In the genomic region with DNA sequence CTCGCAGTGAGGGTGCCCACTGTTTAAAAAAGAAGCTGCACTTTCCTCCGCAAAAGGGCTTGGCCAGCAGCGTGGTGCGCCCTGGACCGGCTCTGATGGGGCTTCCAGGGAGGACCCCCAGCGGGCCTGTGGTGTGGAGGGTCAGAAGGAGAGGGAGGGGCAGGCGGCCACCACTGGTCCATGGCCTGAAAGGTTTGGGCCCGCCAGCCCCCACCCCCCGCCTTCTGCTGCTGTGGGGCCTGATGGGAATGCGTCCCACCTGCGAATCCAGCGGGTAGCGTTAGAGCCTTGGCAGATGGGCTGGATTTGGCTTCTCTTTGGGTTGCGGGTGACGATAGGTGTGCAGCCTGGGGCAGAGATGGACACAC, we compare ENCODE assay signal across 16 cellular contexts.
"Had no signal": no experiment of that assay in that cellular context is flagged by ENCODE, and none has a peak within 500 bp of the region (broad histone marks: within the 10 kb centered on the region; RNA-seq: fewer than 3 reads in every experiment).

No MANE protein-coding gene starts in this region.

- H3K4me3 Mint-ChIP-seq: naive thymus-derived CD4-positive, alpha-beta T cell; nephron progenitor cell; stimulated activated effector memory CD8-positive, alpha-beta T cell treated with anti-CD3 and anti-CD28 coated beads, Interleukin-12 subunit alpha, Interleukin-12 subunit beta, amount 100 ng/mL, for 72 hours had no signal

- H3K27ac Mint-ChIP-seq: naive thymus-derived CD4-positive, alpha-beta T cell; nephron progenitor cell; stimulated activated effector memory CD8-positive, alpha-beta T cell treated with anti-CD3 and anti-CD28 coated beads, Interleukin-12 subunit alpha, Interleukin-12 subunit beta, amount 100 ng/mL, for 72 hours had no signal

- H3K4me3 ChIP-seq: coronary artery, hepatocyte, smooth muscle cell, stomach, thoracic aorta, transverse colon had no signal

- H3K36me3 Mint-ChIP-seq: naive thymus-derived CD4-positive, alpha-beta T cell; stimulated activated effector memory CD8-positive, alpha-beta T cell treated with anti-CD3 and anti-CD28 coated beads, Interleukin-12 subunit alpha, Interleukin-12 subunit beta, amount 100 ng/mL, for 72 hours had no signal

- H3K4me1 ChIP-seq: stomach, transverse colon had no signal

- H3K27ac ChIP-seq: coronary artery, hepatocyte, neutrophil, stomach, thoracic aorta, transverse colon had no signal

- H3K9me3 ChIP-seq: neutrophil, stomach, thoracic aorta, transverse colon had no signal

- DNase-seq: effector CD4-positive, alpha-beta T cell; foreskin melanocyte; mesendoderm; naive thymus-derived CD4-positive, alpha-beta T cell; nephron progenitor cell; stimulated activated CD4-positive, alpha-beta T cell treated with anti-CD3 and anti-CD28 coated beads, Interleukin-4, amount 100 ng/mL, for 1 hour; stimulated activated CD8-positive, alpha-beta memory T cell treated with anti-CD3 and anti-CD28 coated beads, Interleukin-4, amount 100 ng/mL, for 48 hours; stomach; substantia nigra had no signal

- H3K4me1 Mint-ChIP-seq: naive thymus-derived CD4-positive, alpha-beta T cell; stimulated activated effector memory CD8-positive, alpha-beta T cell treated with anti-CD3 and anti-CD28 coated beads, Interleukin-12 subunit alpha, Interleukin-12 subunit beta, amount 100 ng/mL, for 72 hours had no signal

- H3K27me3 ChIP-seq: hepatocyte, neutrophil had no signal

- H3K36me3 ChIP-seq: neutrophil, thoracic aorta, transverse colon had no signal

- H3K9me3 Mint-ChIP-seq: naive thymus-derived CD4-positive, alpha-beta T cell; nephron progenitor cell; stimulated activated effector memory CD8-positive, alpha-beta T cell treated with anti-CD3 and anti-CD28 coated beads, Interleukin-12 subunit alpha, Interleukin-12 subunit beta, amount 100 ng/mL, for 72 hours had no signal
